ENCODE assay signal across 11 cellular contexts in the genomic region with DNA sequence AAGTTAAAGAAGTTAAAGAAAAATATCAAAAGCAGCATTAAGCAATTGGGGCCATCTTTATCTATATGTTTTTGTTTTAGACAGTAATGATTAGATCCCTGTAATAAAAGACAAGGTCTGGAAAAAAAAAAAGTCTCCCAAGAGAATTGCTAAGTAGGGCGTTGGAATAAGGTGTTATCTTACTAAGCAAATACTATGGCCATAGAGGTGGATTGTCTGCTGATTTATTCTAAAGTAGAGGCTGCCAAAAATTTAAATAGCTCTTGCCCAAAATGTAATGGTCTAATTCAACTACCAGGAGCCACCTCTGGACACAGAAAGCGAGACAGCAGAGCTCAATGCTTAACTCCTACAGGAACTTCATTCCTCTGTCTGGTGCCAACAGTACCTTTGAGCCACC.
DNase-seq lines count a peak whose midpoint lies in the region; ATAC-seq lines count a peak whose summit lies in the region.
"Had no signal": no experiment of that assay in that cellular context is flagged by ENCODE, and none has a peak within 500 bp of the region (broad histone marks: within the 10 kb centered on the region; RNA-seq: fewer than 3 reads in every experiment).

No MANE protein-coding gene starts in this region.

- DNase-seq in NCI-H1436 (lab: John Stamatoyannopoulos, UW) (peak; percentile 33), NCI-H1436 treated with DMSO at 0.1 percent for 48 hours (lab: John Stamatoyannopoulos, UW) (no peak), NCI-H1092 treated with DMSO at 0.1 percent for 48 hours (lab: John Stamatoyannopoulos, UW) (peak; percentile 94), NCI-H2171 treated with DMSO at 0.1 percent for 48 hours (lab: John Stamatoyannopoulos, UW) (peak; percentile 69), left colon (no peak), HK-2 (ENCODE audit: unreplicated experiment) (no peak)
- DNase-seq: CD8-positive, alpha-beta memory T cell; EL; NCI-H1048; NCI-H524 treated with DMSO at 0.1 percent for 48 hours had no signal

- intact Hi-C loops in left colon (cut with DNase I, micrococcal nuclease), result loop anchor here in 1 of 2 donors (10.0 kb wide), 1 partner anchor 199 kb away; no protein-coding TSS in a partner anchor

- peak; percentile 26 for ATAC-seq in left colon
- ATAC-seq in GM21825 (IDR thresholded peaks at IDR 0.05; ENCODE audit: unreplicated experiment), result no peak

Comparison
In these comparisons a context has a peak if more than half of its experiments do, and no peak if none do; other contexts are left out.
1. DNase-seq: peak in NCI-H1436 (single experiment), NCI-H1092 treated with DMSO at 0.1 percent for 48 hours (single experiment) and NCI-H2171 treated with DMSO at 0.1 percent for 48 hours (single experiment); none in NCI-H1436 treated with DMSO at 0.1 percent for 48 hours (single experiment), left colon (0 of 2) and HK-2 (single experiment).